2 cellular contexts compared by ENCODE assay signal in genomic region chr2:148375214-148375613, GRCh38.
TF ChIP-seq lines count a peak whose summit lies in the region.

No MANE protein-coding gene starts in this region.

TF ChIP-seq in SK-N-SH, 30 proteins besides CTCF, POLR2A, EP300 and RAD21:
- TF ChIP-seq NFIC (IDR thresholded peaks at IDR 0.05; ENCODE audit: borderline replicate concordance) (no peak), GATA2 (CRISPR knock-in tag; IDR thresholded peaks at IDR 0.05) (no peak), MXI1 (IDR thresholded peaks at IDR 0.05; ENCODE audit: low read depth, low read length) (no peak), JUND (IDR thresholded peaks at IDR 0.05) (no peak), REST (IDR thresholded peaks at IDR 0.05; ENCODE audit: low read depth, low read length) (no peak), USF2 (IDR thresholded peaks at IDR 0.05; ENCODE audit: borderline replicate concordance, low read depth, low read length) (no peak), CHD2 (IDR thresholded peaks at IDR 0.05; ENCODE audit: low read length, partially characterized antibody) (no peak), NRF1 (IDR thresholded peaks at IDR 0.05; ENCODE audit: low read depth, low read length) (no peak), FOSL2 (IDR thresholded peaks at IDR 0.05; ENCODE audit: borderline replicate concordance, low read depth) (no peak), TEAD4 (IDR thresholded peaks at IDR 0.05; ENCODE audit: borderline replicate concordance, insufficient read depth) (no peak), TCF12 (IDR thresholded peaks at IDR 0.05) (no peak), EZH2phosphoT487 (IDR thresholded peaks at IDR 0.05; ENCODE audit: borderline replicate concordance, low read depth) (no peak), USF1 (IDR thresholded peaks at IDR 0.05; ENCODE audit: borderline replicate concordance, low read depth) (no peak), RCOR1 (IDR thresholded peaks at IDR 0.05; ENCODE audit: low read length) (no peak), IRF3 (IDR thresholded peaks at IDR 0.05; ENCODE audit: low read depth, low read length) (no peak), SIN3A (IDR thresholded peaks at IDR 0.05; ENCODE audit: borderline replicate concordance, low read depth, low read length) (no peak)
TF ChIP-seq in SK-N-SH: peak in this region for 0.

TF ChIP-seq in HEK293T, 16 proteins besides CTCF, POLR2A, EP300 and RAD21:
- TF ChIP-seq BHLHE40 (IDR thresholded peaks at IDR 0.05; ENCODE audit: borderline replicate concordance) (no peak), LEF1 (IDR thresholded peaks at IDR 0.05; ENCODE audit: borderline replicate concordance) (no peak), PKNOX1 (IDR thresholded peaks at IDR 0.05) (no peak), CTBP1 (IDR thresholded peaks at IDR 0.05; ENCODE audit: borderline replicate concordance) (no peak), L3MBTL2 (conservative IDR thresholded peaks at IDR 0.05) (no peak), SP1 (IDR thresholded peaks at IDR 0.05) (no peak), FOXM1 (IDR thresholded peaks at IDR 0.05; ENCODE audit: borderline replicate concordance) (no peak)
TF ChIP-seq in HEK293T: peak in this region for 0.
